Comparison of ENCODE assay signal across 20 cellular contexts in genomic region chr12:77941396-77941795, GRCh38.
DNase-seq lines count a peak whose midpoint lies in the region; ATAC-seq, FAIRE-seq and TF ChIP-seq lines count a peak whose summit lies in the region.
"Had no signal": no experiment of that assay in that cellular context is flagged by ENCODE, and none has a peak within 500 bp of the region (broad histone marks: within the 10 kb centered on the region; RNA-seq: fewer than 3 reads in every experiment).

No MANE protein-coding gene starts in this region.

- 36% methylated on average over 1 of the region's 1 CpG for WGBS in mammary epithelial cell (ENCODE audit: low coverage, missing lambda C conversion rate)

- peak; percentile 55 for FAIRE-seq in keratinocyte (lab: Jason Lieb, UNC)
- FAIRE-seq: bronchial epithelial cell, small intestine had no signal

- no peak for ATAC-seq in HG03378 (IDR thresholded peaks at IDR 0.05; ENCODE audit: unreplicated experiment)
- ATAC-seq: stimulated activated memory B cell treated with anti-CD40 and anti-IgM and Interleukin-4, amounts not matched to agents 10 μg/mL and 1 μg/mL and 100 μg/mL, for 72 hours had no signal

- H4K20me1 ChIP-seq in mammary epithelial cell (ENCODE audit: insufficient read depth, low read length) (no peaks in the 10 kb centered on the region), keratinocyte (ENCODE audit: control insufficient read depth, extremely low read depth, insufficient read depth, low read length) (no peaks in the 10 kb centered on the region)

- BruUV-seq in A673 (replicated peaks; lab: Mats Ljungman, UMichigan), result no TSS peak
- no TSS peak for BruUV-seq in mammary epithelial cell (replicated peaks; lab: Mats Ljungman, UMichigan)

- no peaks in the 10 kb centered on the region for H3K9me1 ChIP-seq in keratinocyte (ENCODE audit: control insufficient read depth, extremely low read depth, insufficient read depth, low read length)

- dilution Hi-C loops in mammary epithelial cell (cut with HindIII; ENCODE audit: low sequenced_read_pairs), result no loop called here
- dilution Hi-C loops in keratinocyte (cut with MboI; ENCODE audit: extremely low pct_ligation_motif_present, low sequenced_read_pairs), result no loop called here

- CTCF ChIA-PET in A673 (lab: Charles Lee), result no interaction called here
- CTCF ChIA-PET in mammary epithelial cell (lab: Charles Lee; ENCODE audit: low non-redundant PET), result no interaction called here

- POLR2A ChIA-PET in A673 (lab: Charles Lee; ENCODE audit: low non-redundant PET), result no interaction called here

- DNase-seq in A673 (ENCODE audit: low spot score) (no peak), LoVo (ENCODE audit: low spot score) (peak; percentile 31), mammary epithelial cell (no peak), keratinocyte (ENCODE audit: low read depth, low spot score) (no peak), NCI-H510A treated with DMSO at 0.1 percent for 48 hours (lab: John Stamatoyannopoulos, UW) (no peak), NCI-H128 (lab: John Stamatoyannopoulos, UW; ENCODE audit: unreplicated experiment) (no peak)
- DNase-seq in stimulated activated CD8-positive, alpha-beta memory T cell treated with anti-CD3 and anti-CD28 coated beads, Interleukin-4, amount 100 ng/mL, for 48 hours, result no peak
- DNase-seq: activated CD4-positive, alpha-beta T cell treated with anti-CD3 and anti-CD28 coated beads, Interleukin-2, amount 50 U/mL, for 4 hours; activated T-cell treated with anti-CD3 and anti-CD28 coated beads, Interleukin-2, amount 50 U/mL, for 24 hours; COR-L47; effector memory CD4-positive, alpha-beta T cell; head of caudate nucleus; islet precursor cell; NK-92 treated with Interleukin-12 subunit alpha and Interleukin-12 subunit beta, amount 100 ng/mL, for 24 hours; nucleus accumbens; small intestine; transverse colon had no signal

- H3K27ac ChIP-seq in A673 (ENCODE audit: low read depth, low read length, poor library complexity, severe bottlenecking) (peak overlapping the region; percentile 64), mammary epithelial cell (ENCODE audit: insufficient read depth, low read depth, low read length) (peak overlapping the region; percentile 93), keratinocyte (ENCODE audit: control insufficient read depth, insufficient read depth, low read length) (peak overlapping the region; percentile 93)
- H3K27ac ChIP-seq: transverse colon had no signal

- no peak for TF ChIP-seq CTCF in A673 (conservative IDR thresholded peaks at IDR 0.05; ENCODE audit: low read depth, low read length)
- TF ChIP-seq CTCF in mammary epithelial cell (conservative IDR thresholded peaks at IDR 0.05 in 1 of 2, IDR thresholded peaks at IDR 0.05 in 1 of 2; ENCODE audit: extremely low read depth in 1 of 2, insufficient read depth in 1 of 2, low read depth in 1 of 2, low read length in 2 of 2), result no peak
- no peak for TF ChIP-seq CTCF in keratinocyte (optimal IDR thresholded peaks at IDR 0.05 in 1 of 3, IDR thresholded peaks at IDR 0.05 in 1 of 3, conservative IDR thresholded peaks at IDR 0.05 in 1 of 3; ENCODE audit: extremely low read depth in 1 of 3, insufficient read depth in 2 of 3, low read length in 3 of 3)

- H3K4me1 ChIP-seq in A673 (ENCODE audit: insufficient read depth, low read length, poor library complexity, severe bottlenecking) (peaks cover 44% of the 10 kb centered on the region), mammary epithelial cell (ENCODE audit: insufficient read depth, low read length) (peaks cover 26% of the 10 kb centered on the region), keratinocyte (ENCODE audit: control insufficient read depth, extremely low read depth, insufficient read depth, low read length) (peaks cover 27% of the 10 kb centered on the region)

- H3K4me3 ChIP-seq in A673 (ENCODE audit: low read depth, low read length, poor library complexity, severe bottlenecking) (no peak overlapping the region), mammary epithelial cell (replicated peaks in 1 of 3; ENCODE audit: insufficient read depth in 1 of 3, low read depth in 2 of 3, low read length in 3 of 3) (peak overlapping the region in 2 of 3 experiments; percentile 57 to 66), keratinocyte (ENCODE audit: control insufficient read depth in 2 of 3, extremely low read depth in 1 of 3, insufficient read depth in 2 of 3, low read depth in 1 of 3, low read length in 3 of 3) (peak overlapping the region; percentile 41 to 80 (median 77))
- H3K4me3 ChIP-seq: transverse colon had no signal

- H3K27me3 ChIP-seq in A673 (replicated peaks; ENCODE audit: insufficient read depth, low read depth, low read length, poor library complexity) (no peaks in the 10 kb centered on the region), mammary epithelial cell (ENCODE audit: insufficient read depth, low read length) (no peaks in the 10 kb centered on the region), keratinocyte (ENCODE audit: control insufficient read depth, extremely low read depth, insufficient read depth, low read length) (no peaks in the 10 kb centered on the region)
- H3K27me3 ChIP-seq: transverse colon had no signal

- in situ Hi-C loops in mammary epithelial cell (cut with MboI; ENCODE audit: low sequenced_read_pairs in 2 of 2), result no loop called here

- no peaks in the 10 kb centered on the region for H3K36me3 ChIP-seq in A673 (ENCODE audit: insufficient read depth, low read length, poor library complexity, severe bottlenecking)
- H3K36me3 ChIP-seq in mammary epithelial cell (ENCODE audit: insufficient read depth, low read length), result no peaks in the 10 kb centered on the region
- H3K36me3 ChIP-seq in keratinocyte (ENCODE audit: control insufficient read depth in 2 of 2, extremely low read depth in 1 of 2, insufficient read depth in 2 of 2, low read length in 2 of 2), result peaks cover 1 to 9% of the 10 kb centered on the region in 2 experiments
- H3K36me3 ChIP-seq: transverse colon had no signal

- H3K9ac ChIP-seq in mammary epithelial cell (ENCODE audit: insufficient read depth, low read length) (peak overlapping the region; percentile 50), keratinocyte (ENCODE audit: control insufficient read depth, extremely low read depth, insufficient read depth, low read length) (peak overlapping the region; percentile 77)

- H2AFZ ChIP-seq in mammary epithelial cell (ENCODE audit: low read depth, low read length) (no peak overlapping the region), keratinocyte (ENCODE audit: control insufficient read depth, low read length) (no peak overlapping the region)

- H3K4me2 ChIP-seq in mammary epithelial cell (ENCODE audit: insufficient read depth, low read depth, low read length) (peak overlapping the region; percentile 97), keratinocyte (ENCODE audit: control insufficient read depth, extremely low read depth, insufficient read depth, low read depth, low read length) (peak overlapping the region; percentile 57)

- peaks cover 30% of the 10 kb centered on the region for H3K79me2 ChIP-seq in mammary epithelial cell (ENCODE audit: insufficient read depth, low read length)
- peaks cover 36% of the 10 kb centered on the region for H3K79me2 ChIP-seq in keratinocyte (ENCODE audit: control insufficient read depth, insufficient read depth, low read length)

- intact Hi-C loops in A673 (cut with micrococcal nuclease; ENCODE audit: unreplicated experiment), result no loop called here
- intact Hi-C loops in mammary epithelial cell (cut with micrococcal nuclease), result no loop called here

- H3K9me3 ChIP-seq in A673 (ENCODE audit: low read depth, low read length, poor library complexity, severe bottlenecking) (no peaks in the 10 kb centered on the region), mammary epithelial cell (replicated peaks; ENCODE audit: insufficient read depth, low read length) (no peaks in the 10 kb centered on the region), keratinocyte (ENCODE audit: control insufficient read depth, low read depth, low read length) (no peaks in the 10 kb centered on the region)
- H3K9me3 ChIP-seq: transverse colon had no signal
